23 cellular contexts compared by ENCODE assay signal in the genomic region with DNA sequence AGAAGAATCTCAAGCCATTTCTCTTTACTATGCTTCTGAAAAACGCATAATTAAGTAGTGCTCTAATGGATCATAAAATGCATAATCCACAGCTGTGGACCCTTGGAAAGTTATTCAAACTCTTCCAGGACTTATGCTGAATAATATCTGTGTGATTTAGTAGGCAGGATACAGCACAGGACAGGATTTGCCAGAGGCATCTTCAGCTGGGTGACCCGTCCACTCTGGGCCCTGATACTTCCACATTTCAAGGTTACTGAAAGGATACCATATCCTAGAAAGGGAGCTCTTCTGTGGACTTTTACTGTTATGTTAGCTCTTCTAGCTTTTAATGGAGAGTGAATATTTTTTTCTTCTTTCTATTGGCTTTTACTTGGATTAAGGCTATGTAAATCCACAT. TPM values are rescaled to one million over a fixed set of nuclear protein-coding genes. Genes with fewer than 3 reads are reported as not detected.
A peak's percentile ranks its signal among the peaks of the same experiment; 100 is the strongest.
DNase-seq lines count a peak whose midpoint lies in the region; ATAC-seq and TF ChIP-seq lines count a peak whose summit lies in the region.
"Had no signal": no experiment of that assay in that cellular context is flagged by ENCODE, and none has a peak within 500 bp of the region (broad histone marks: within the 10 kb centered on the region; RNA-seq: fewer than 3 reads in every experiment).

No MANE protein-coding gene starts in this region.

- H3K27ac ChIP-seq in VCaP (peak overlapping the region; percentile 40), osteoblast (ENCODE audit: low read depth, low read length) (no peak overlapping the region)
- H3K27ac ChIP-seq: HL-60, RWPE1 had no signal

- no peaks in the 10 kb centered on the region for H4K20me1 ChIP-seq in osteoblast (ENCODE audit: insufficient read depth, low read length)

- peak overlapping the region; percentile 17 for H3K4me2 ChIP-seq in osteoblast (ENCODE audit: insufficient read depth, low read length)
- H3K4me2 ChIP-seq: SK-N-SH had no signal

- intact Hi-C loops in Right ventricle myocardium inferior (cut with DNase I) = no loop called here

- H3K4me1 ChIP-seq in osteoblast (ENCODE audit: insufficient read depth, low read length) = peaks cover 4% of the 10 kb centered on the region
- H3K4me1 ChIP-seq: HAP-1 had no signal

- no peaks in the 10 kb centered on the region for H3K36me3 ChIP-seq in osteoblast (ENCODE audit: insufficient read depth, low read length)
- H3K36me3 ChIP-seq: HAP-1 had no signal

- no peaks in the 10 kb centered on the region for H3K79me2 ChIP-seq in osteoblast (ENCODE audit: insufficient read depth, low read length)

- TF ChIP-seq CTCF in VCaP (conservative IDR thresholded peaks at IDR 0.05) = no peak
- TF ChIP-seq CTCF in osteoblast (IDR thresholded peaks at IDR 0.05; ENCODE audit: extremely low read depth, low read depth, low read length) = no peak

- H3K9me3 ChIP-seq in osteoblast (ENCODE audit: low read depth, low read length) = no peaks in the 10 kb centered on the region
- H3K9me3 ChIP-seq: HAP-1, SK-N-SH had no signal

- peak; percentile 15 for DNase-seq in EH (ENCODE audit: low read depth)
- DNase-seq in M059J (ENCODE audit: low read depth) = peak; percentile 55
- no peak for DNase-seq in osteoblast (ENCODE audit: insufficient read length, low spot score, missing footprints)
- no peak for DNase-seq in Right ventricle myocardium inferior (ENCODE audit: missing footprints)
- DNase-seq in NCI-H1105 treated with DMSO at 0.1 percent for 48 hours (lab: John Stamatoyannopoulos, UW) = no peak
- DNase-seq in HCEC 1CT = no peak
- DNase-seq: 8988T; DMS53; GDM1; GOT3; NCI-H2029; NCI-H526; NCI-H82; NK-92 treated with Interleukin-12 subunit alpha and Interleukin-12 subunit beta, amount 100 ng/mL, for 24 hours; SHP77 treated with DMSO at 0.1 percent for 48 hours; SK-N-SH; SW 1271 had no signal

- no peak for ATAC-seq in Right ventricle myocardium inferior
- ATAC-seq: GM12878 had no signal

- no peak overlapping the region for H3K4me3 ChIP-seq in osteoblast (ENCODE audit: insufficient read depth, low read length)
- H3K4me3 ChIP-seq: GM12878, HAP-1 had no signal

- no peak overlapping the region for H2AFZ ChIP-seq in osteoblast (ENCODE audit: low read length)

- H3K27me3 ChIP-seq in osteoblast (ENCODE audit: insufficient read depth, low read length) = no peaks in the 10 kb centered on the region

RNA-seq across cellular contexts. Expression of gene MAP10, which starts 49.6 kb away (rescaled TPM):
- 3.9 and 6.9 TPM in 2 replicates for total RNA-seq in M059J (2014; rRNA removed; shearing (Covaris generic))
- total RNA-seq in osteoblast (2.2 and 2.7 TPM in 2 replicates), Right ventricle myocardium inferior (3.3 TPM)
- total RNA-seq: MCF 10A had no signal

Comparison
In these comparisons a context has a peak if more than half of its experiments do, and no peak if none do; other contexts are left out.
1. DNase-seq: peak in EH (single experiment) and M059J (single experiment); none in osteoblast (single experiment), Right ventricle myocardium inferior (single experiment), NCI-H1105 treated with DMSO at 0.1 percent for 48 hours (single experiment) and HCEC 1CT (single experiment).